In the genomic region with DNA sequence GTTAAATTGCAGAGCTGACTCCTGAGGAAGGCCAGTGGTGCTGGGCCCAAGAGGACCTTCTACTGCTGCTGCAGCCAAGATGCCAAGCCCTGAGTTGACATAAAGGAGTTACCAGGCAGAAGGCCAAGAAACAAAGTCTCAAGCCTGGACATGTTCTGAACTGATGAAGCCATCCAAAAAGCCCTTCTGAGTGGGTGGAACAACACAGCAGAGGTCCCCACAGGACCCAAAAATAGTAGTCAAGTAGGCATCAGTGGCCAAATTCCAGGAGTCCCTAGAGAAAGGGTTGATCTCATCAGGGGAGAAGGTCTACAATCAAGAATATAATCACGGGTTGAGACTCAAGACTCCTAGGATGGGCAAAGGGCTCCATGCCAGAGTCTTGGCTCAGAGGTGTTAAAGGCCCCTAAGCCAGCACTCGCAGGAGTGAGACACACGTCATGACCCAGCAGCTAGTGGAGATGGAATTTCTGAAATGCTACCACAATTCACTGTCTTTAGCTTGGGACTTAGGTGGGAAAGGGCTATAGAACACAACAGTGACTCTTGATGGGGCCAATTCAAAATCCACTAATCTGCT, we compare ENCODE assay signal across 15 cellular contexts.
DNase-seq lines count a peak whose midpoint lies in the region; ATAC-seq and TF ChIP-seq lines count a peak whose summit lies in the region.
"Had no signal": no experiment of that assay in that cellular context is flagged by ENCODE, and none has a peak within 500 bp of the region (broad histone marks: within the 10 kb centered on the region; RNA-seq: fewer than 3 reads in every experiment).

No MANE protein-coding gene starts in this region.

- H3K27me3 ChIP-seq in Karpas-422 (ENCODE audit: low read length), result no peaks in the 10 kb centered on the region

- TF ChIP-seq CTCF in AG04449 (IDR thresholded peaks at IDR 0.05; ENCODE audit: insufficient read depth, low read length, missing control alignments) (no peak), MCF 10A (IDR thresholded peaks at IDR 0.05; ENCODE audit: unreplicated experiment) (no peak)

- H3K36me3 Mint-ChIP-seq in MCF 10A (ENCODE audit: insufficient read depth, unreplicated experiment), result no peaks in the 10 kb centered on the region
- H3K36me3 Mint-ChIP-seq: brain; CD8-positive, alpha-beta T cell had no signal

- no peak overlapping the region for H3K27ac ChIP-seq in Karpas-422 (ENCODE audit: low read length)

- H3K4me1 ChIP-seq in Karpas-422 (ENCODE audit: low read length), result no peaks in the 10 kb centered on the region

- no peaks in the 10 kb centered on the region for H3K9me3 Mint-ChIP-seq in MCF 10A (ENCODE audit: unreplicated experiment)
- H3K9me3 Mint-ChIP-seq: brain; CD8-positive, alpha-beta T cell; IgD-negative memory B cell; T-helper 1 cell treated with Interleukin-12 subunit alpha and Interleukin-12 subunit beta and Interleukin-4 antibody, amounts not matched to agents 30 μg/mL and 1 μg/mL, for 36 hours had no signal

- H3K79me2 ChIP-seq in Karpas-422 (ENCODE audit: low read length), result no peaks in the 10 kb centered on the region

- H3K36me3 ChIP-seq in Karpas-422 (ENCODE audit: insufficient read depth, low read length), result no peaks in the 10 kb centered on the region

- no peaks in the 10 kb centered on the region for H3K9me2 ChIP-seq in Karpas-422 (replicated peaks; ENCODE audit: insufficient read depth, low read length)

- no peak overlapping the region for H3K4me2 ChIP-seq in Karpas-422 (ENCODE audit: low read depth, low read length, poor library complexity, severe bottlenecking)

- H3K9ac ChIP-seq in Karpas-422 (ENCODE audit: low read length), result no peak overlapping the region

- peak overlapping the region; percentile 21 for H3K4me3 Mint-ChIP-seq in MCF 10A (ENCODE audit: unreplicated experiment)
- H3K4me3 Mint-ChIP-seq: brain; CD8-positive, alpha-beta T cell; IgD-negative memory B cell; T-helper 1 cell treated with Interleukin-12 subunit alpha and Interleukin-12 subunit beta and Interleukin-4 antibody, amounts not matched to agents 30 μg/mL and 1 μg/mL, for 36 hours had no signal

- peaks cover 14% of the 10 kb centered on the region for H3K4me1 Mint-ChIP-seq in MCF 10A (ENCODE audit: insufficient read depth, unreplicated experiment)

- no peaks in the 10 kb centered on the region for H3K27me3 Mint-ChIP-seq in MCF 10A (ENCODE audit: insufficient read depth, unreplicated experiment)
- H3K27me3 Mint-ChIP-seq: IgD-negative memory B cell had no signal

- no peaks in the 10 kb centered on the region for H4K20me1 ChIP-seq in Karpas-422 (ENCODE audit: insufficient read depth, low read depth, low read length)

- no peaks in the 10 kb centered on the region for H3K9me3 ChIP-seq in Karpas-422 (ENCODE audit: low read length)

- H3K4me3 ChIP-seq in AG04449 (ENCODE audit: low read depth, low read length), result no peak overlapping the region
- H3K4me3 ChIP-seq in Karpas-422 (ENCODE audit: low read length), result no peak overlapping the region

- peak overlapping the region; percentile 98 for H3K27ac Mint-ChIP-seq in MCF 10A (ENCODE audit: low read depth, unreplicated experiment)
- H3K27ac Mint-ChIP-seq: CD8-positive, alpha-beta T cell; IgD-negative memory B cell; T-helper 1 cell treated with Interleukin-12 subunit alpha and Interleukin-12 subunit beta and Interleukin-4 antibody, amounts not matched to agents 30 μg/mL and 1 μg/mL, for 36 hours had no signal

- DNase-seq in AG04449 (ENCODE audit: low read depth, low spot score) (peak; percentile 57), HT1080 (ENCODE audit: low read depth) (peak; percentile 11), MCF 10A (ENCODE audit: unreplicated experiment) (peak; percentile 88), medulla oblongata (ENCODE audit: extremely low spot score) (peak; percentile 40), C1 segment of cervical spinal cord (lab: John Stamatoyannopoulos, UW) (no peak), Karpas-422 (no peak), midbrain (lab: John Stamatoyannopoulos, UW) (no peak)
- DNase-seq: CD8-positive, alpha-beta T cell; head of caudate nucleus; NCI-H524 treated with DMSO at 0.1 percent for 48 hours; stimulated activated naive CD4-positive, alpha-beta T cell treated with Interleukin-2 at 50 U/mL for 16 hours had no signal

- CTCF ChIA-PET in AG04449 (lab: Yijun Ruan, JAX) (interaction anchor here (1.2 to 2.2 kb wide), 4 partner anchors 13 to 1020 kb away, joined by 3 to 6 read pairs (median 4); no protein-coding TSS in a partner anchor), MCF 10A (lab: Yijun Ruan, JAX) (interaction anchor here (0.6 to 1.2 kb wide), 6 partner anchors 8 to 956 kb away, joined by 3 to 4 read pairs (median 3); no protein-coding TSS in a partner anchor)

- POLR2A ChIA-PET in AG04449 (lab: Yijun Ruan, JAX), result no interaction called here
- POLR2A ChIA-PET in MCF 10A (lab: Yijun Ruan, JAX), result interaction anchor here (0.6 to 1.6 kb wide), 4 partner anchors 9 to 313 kb away, joined by 3 to 5 read pairs (median 4); no protein-coding TSS in a partner anchor

- intact Hi-C loops in MCF 10A (cut with micrococcal nuclease), result loop anchor here (10.0 kb wide), 1 partner anchor 317 kb away; the partner anchor contains the start of gene PTCH1

- no peak overlapping the region for H2AFZ ChIP-seq in Karpas-422 (ENCODE audit: low read length)

- no peak for ATAC-seq in GM19351 (IDR thresholded peaks at IDR 0.05; ENCODE audit: unreplicated experiment)
- ATAC-seq: CD8-positive, alpha-beta T cell had no signal

- no TSS peak for BruUV-seq in MCF 10A (replicated peaks; lab: Mats Ljungman, UMichigan)

Comparison
In these comparisons a context has a peak if more than half of its experiments do, and no peak if none do; other contexts are left out.
1. DNase-seq: peak in AG04449 (single experiment), HT1080 (single experiment), MCF 10A (single experiment) and medulla oblongata (single experiment); none in C1 segment of cervical spinal cord (0 of 14), Karpas-422 (single experiment) and midbrain (single experiment).